ENCODE assay signal across 3 cellular contexts in genomic region chr7:103649052-103649451, GRCh38.
A peak's percentile ranks its signal among the peaks of the same experiment; 100 is the strongest.
TF ChIP-seq lines count a peak whose summit lies in the region.

No MANE protein-coding gene starts in this region.

TF ChIP-seq in HepG2, 621 proteins besides CTCF, POLR2A, EP300 and RAD21:
- TF ChIP-seq ZFP41 (CRISPR knock-in tag; IDR thresholded peaks at IDR 0.05; ENCODE audit: borderline replicate concordance) (no peak), RBM22 (optimal IDR thresholded peaks at IDR 0.05; ENCODE audit: low read length) (peak; percentile 49)
TF ChIP-seq in HepG2: peak in this region for 1.

TF ChIP-seq in HEK293, 187 proteins besides CTCF, POLR2A, EP300 and RAD21:
- TF ChIP-seq ZNF121 (tag by site-specific recombination; IDR thresholded peaks at IDR 0.05) (no peak), HOXA7 (CRISPR knock-in tag; IDR thresholded peaks at IDR 0.05; ENCODE audit: borderline replicate concordance) (no peak), ZNF660 (tag by site-specific recombination; IDR thresholded peaks at IDR 0.05) (no peak), ZNF350 (tag by site-specific recombination; IDR thresholded peaks at IDR 0.05) (no peak), ZNF146 (tag by site-specific recombination; IDR thresholded peaks at IDR 0.05) (peak; percentile 19; the same call in 1 of the 2 replicates)
- TF ChIP-seq, protein P1, sequence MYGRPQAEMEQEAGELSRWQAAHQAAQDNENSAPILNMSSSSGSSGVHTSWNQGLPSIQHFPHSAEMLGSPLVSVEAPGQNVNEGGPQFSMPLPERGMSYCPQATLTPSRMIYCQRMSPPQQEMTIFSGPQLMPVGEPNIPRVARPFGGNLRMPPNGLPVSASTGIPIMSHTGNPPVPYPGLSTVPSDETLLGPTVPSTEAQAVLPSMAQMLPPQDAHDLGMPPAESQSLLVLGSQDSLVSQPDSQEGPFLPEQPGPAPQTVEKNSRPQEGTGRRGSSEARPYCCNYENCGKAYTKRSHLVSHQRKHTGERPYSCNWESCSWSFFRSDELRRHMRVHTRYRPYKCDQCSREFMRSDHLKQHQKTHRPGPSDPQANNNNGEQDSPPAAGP (tag by site-specific recombination; IDR thresholded peaks at IDR 0.05): no peak
TF ChIP-seq in HEK293: peak in this region for 1.

TF ChIP-seq in K562, 482 proteins besides CTCF, POLR2A, EP300 and RAD21:
- no peak for TF ChIP-seq CEBPB (tag; IDR thresholded peaks at IDR 0.05)
- TF ChIP-seq ZNF146 (CRISPR knock-in tag; IDR thresholded peaks at IDR 0.05; ENCODE audit: unreplicated experiment): peak; percentile 95
- no peak for TF ChIP-seq EP400 (IDR thresholded peaks at IDR 0.05)
- no peak for TF ChIP-seq ZBTB17 (CRISPR knock-in tag; IDR thresholded peaks at IDR 0.05)
- TF ChIP-seq RBM25 (IDR thresholded peaks at IDR 0.05; ENCODE audit: low read depth, low read length, severe bottlenecking): peak; percentile 86
- peak; percentile 36 for TF ChIP-seq PHF20 (IDR thresholded peaks at IDR 0.05; ENCODE audit: partially characterized antibody)
- no peak for TF ChIP-seq RBM15 (IDR thresholded peaks at IDR 0.05; ENCODE audit: insufficient read depth, low read length)
- no peak for TF ChIP-seq ZNF253 (CRISPR knock-in tag; conservative IDR thresholded peaks at IDR 0.05)
- TF ChIP-seq, protein P2, sequence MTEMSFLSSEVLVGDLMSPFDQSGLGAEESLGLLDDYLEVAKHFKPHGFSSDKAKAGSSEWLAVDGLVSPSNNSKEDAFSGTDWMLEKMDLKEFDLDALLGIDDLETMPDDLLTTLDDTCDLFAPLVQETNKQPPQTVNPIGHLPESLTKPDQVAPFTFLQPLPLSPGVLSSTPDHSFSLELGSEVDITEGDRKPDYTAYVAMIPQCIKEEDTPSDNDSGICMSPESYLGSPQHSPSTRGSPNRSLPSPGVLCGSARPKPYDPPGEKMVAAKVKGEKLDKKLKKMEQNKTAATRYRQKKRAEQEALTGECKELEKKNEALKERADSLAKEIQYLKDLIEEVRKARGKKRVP (CRISPR knock-in tag; IDR thresholded peaks at IDR 0.05): no peak
- peak; percentile 82 for TF ChIP-seq BCOR (IDR thresholded peaks at IDR 0.05)
- no peak for TF ChIP-seq ZKSCAN3 (CRISPR knock-in tag; IDR thresholded peaks at IDR 0.05)
- no peak for TF ChIP-seq TFAM (CRISPR knock-in tag; conservative IDR thresholded peaks at IDR 0.05)
- no peak for TF ChIP-seq MTA3 (IDR thresholded peaks at IDR 0.05; ENCODE audit: borderline replicate concordance)
- TF ChIP-seq, protein P3, sequence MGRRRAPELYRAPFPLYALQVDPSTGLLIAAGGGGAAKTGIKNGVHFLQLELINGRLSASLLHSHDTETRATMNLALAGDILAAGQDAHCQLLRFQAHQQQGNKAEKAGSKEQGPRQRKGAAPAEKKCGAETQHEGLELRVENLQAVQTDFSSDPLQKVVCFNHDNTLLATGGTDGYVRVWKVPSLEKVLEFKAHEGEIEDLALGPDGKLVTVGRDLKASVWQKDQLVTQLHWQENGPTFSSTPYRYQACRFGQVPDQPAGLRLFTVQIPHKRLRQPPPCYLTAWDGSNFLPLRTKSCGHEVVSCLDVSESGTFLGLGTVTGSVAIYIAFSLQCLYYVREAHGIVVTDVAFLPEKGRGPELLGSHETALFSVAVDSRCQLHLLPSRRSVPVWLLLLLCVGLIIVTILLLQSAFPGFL (CRISPR knock-in tag; IDR thresholded peaks at IDR 0.05): no peak
- no peak for TF ChIP-seq DEAF1 (CRISPR knock-in tag; IDR thresholded peaks at IDR 0.05)
- no peak for TF ChIP-seq ZBTB43 (CRISPR knock-in tag; IDR thresholded peaks at IDR 0.05)
- TF ChIP-seq CBX3 (IDR thresholded peaks at IDR 0.05; ENCODE audit: borderline replicate concordance in 1 of 2, low read length in 2 of 2): peak in 1 of 2 experiments; percentile 64; a peak in 1 of 3 replicates
- TF ChIP-seq FOSL1 (tag; conservative IDR thresholded peaks at IDR 0.05): no peak
- peak; percentile 47 to 60 for TF ChIP-seq KDM1A (IDR thresholded peaks at IDR 0.05)
- no peak for TF ChIP-seq ZMIZ1 (IDR thresholded peaks at IDR 0.05; ENCODE audit: low read depth in 2 of 2, low read length in 2 of 2)
